8 cellular contexts compared by ENCODE assay signal in the genomic region with DNA sequence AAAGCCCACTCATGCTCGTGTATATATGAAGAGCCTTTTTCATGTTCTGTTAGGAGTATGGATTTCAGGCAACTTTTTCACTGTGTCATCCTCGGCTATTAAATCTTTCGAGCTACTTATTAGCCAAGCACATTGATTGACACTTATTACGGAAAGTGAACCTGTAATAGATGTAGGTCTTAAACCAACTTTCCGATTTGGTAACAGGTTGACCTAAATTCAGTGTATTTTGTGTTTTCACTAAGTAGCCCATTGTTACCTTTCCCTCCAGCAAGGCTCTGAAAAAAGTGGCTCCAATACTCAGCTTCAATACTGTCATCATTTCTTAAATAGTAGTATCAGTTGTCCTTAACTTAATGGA. TPM values are rescaled to one million over a fixed set of nuclear protein-coding genes. Genes with fewer than 3 reads are reported as not detected.
DNase-seq lines count a peak whose midpoint lies in the region; TF ChIP-seq lines count a peak whose summit lies in the region.

No MANE protein-coding gene starts in this region.

- no peaks in the 10 kb centered on the region for H4K20me1 ChIP-seq in DOHH2 (ENCODE audit: control insufficient read depth, insufficient read depth, low read depth, low read length)
- H4K20me1 ChIP-seq in OCI-LY3 (ENCODE audit: insufficient read depth, low read length): peaks cover 51% of the 10 kb centered on the region

- peaks cover 39% of the 10 kb centered on the region for H3K36me3 ChIP-seq in DOHH2 (ENCODE audit: control insufficient read depth, low read length)
- peaks cover 16% of the 10 kb centered on the region for H3K36me3 ChIP-seq in OCI-LY3 (replicated peaks; ENCODE audit: low read depth, low read length)

- H3K27me3 ChIP-seq in DOHH2 (ENCODE audit: control insufficient read depth, low read length) (no peaks in the 10 kb centered on the region), OCI-LY3 (ENCODE audit: low read depth, low read length) (no peaks in the 10 kb centered on the region)

- H3K79me2 ChIP-seq in DOHH2 (ENCODE audit: control insufficient read depth, low read length) (peaks cover 69% of the 10 kb centered on the region), OCI-LY3 (ENCODE audit: low read length) (peaks cover 66% of the 10 kb centered on the region)

- H3K4me1 ChIP-seq in DOHH2 (ENCODE audit: control insufficient read depth, low read length): peaks cover 18% of the 10 kb centered on the region
- peaks cover 15% of the 10 kb centered on the region for H3K4me1 ChIP-seq in OCI-LY3 (ENCODE audit: low read length)

- H3K9me2 ChIP-seq in DOHH2 (replicated peaks; ENCODE audit: control insufficient read depth, low read length): no peaks in the 10 kb centered on the region

- H3K9ac ChIP-seq in OCI-LY3 (ENCODE audit: low read length): peak overlapping the region; percentile 95

- H3K9me3 Mint-ChIP-seq in progenitor cell of endocrine pancreas (ENCODE audit: low read depth): peaks cover 5% of the 10 kb centered on the region

- H3K27ac ChIP-seq in DOHH2 (ENCODE audit: low read depth, low read length): peak overlapping the region; percentile 73
- H3K27ac ChIP-seq in OCI-LY3 (ENCODE audit: low read length): peak overlapping the region; percentile 86

- peak overlapping the region; percentile 94 for H3K4me3 ChIP-seq in DOHH2 (ENCODE audit: low read length)
- H3K4me3 ChIP-seq in OCI-LY3 (ENCODE audit: low read length): peak overlapping the region; percentile 96
- H3K4me3 ChIP-seq in epithelial cell of esophagus (ENCODE audit: low read length): peak overlapping the region; percentile 84

- peaks cover 10% of the 10 kb centered on the region for H3K4me1 Mint-ChIP-seq in progenitor cell of endocrine pancreas (ENCODE audit: low read depth)

- DNase-seq in epithelial cell of esophagus (ENCODE audit: low read depth): no peak
- no peak for DNase-seq in progenitor cell of endocrine pancreas (ENCODE audit: low spot score, unreplicated experiment)
- no peak for DNase-seq in NCI-H526 treated with DMSO at 0.1 percent for 48 hours (lab: John Stamatoyannopoulos, UW)
- DNase-seq in midbrain (lab: John Stamatoyannopoulos, UW): no peak
- DNase-seq in stimulated activated CD4-positive, alpha-beta T cell treated with anti-CD3 and anti-CD28 coated beads, Interleukin-1b, Interleukin-23, amount 100 ng/mL, for 48 hours: no peak
- DNase-seq in anterior cingulate cortex (lab: John Stamatoyannopoulos, UW): no peak

- TF ChIP-seq CTCF in DOHH2 (IDR thresholded peaks at IDR 0.05; ENCODE audit: low read depth, low read length, poor library complexity, severe bottlenecking): no peak
- TF ChIP-seq CTCF in OCI-LY3 (IDR thresholded peaks at IDR 0.05; ENCODE audit: low read depth, low read length): no peak
- TF ChIP-seq CTCF in epithelial cell of esophagus (IDR thresholded peaks at IDR 0.05; ENCODE audit: insufficient read depth, low read depth, low read length, missing control alignments): no peak
- TF ChIP-seq CTCF in progenitor cell of endocrine pancreas (IDR thresholded peaks at IDR 0.05; ENCODE audit: unreplicated experiment): no peak

- H3F3A ChIP-seq in DOHH2 (ENCODE audit: control insufficient read depth, insufficient read depth): peaks cover 2% of the 10 kb centered on the region; the same call in 1 of the 2 replicates

- H3K4me3 Mint-ChIP-seq in progenitor cell of endocrine pancreas (ENCODE audit: low read depth): peak overlapping the region; percentile 97

- peaks cover 12% of the 10 kb centered on the region for H3K36me3 Mint-ChIP-seq in progenitor cell of endocrine pancreas (ENCODE audit: insufficient read depth)

- no peaks in the 10 kb centered on the region for H3K27me3 Mint-ChIP-seq in progenitor cell of endocrine pancreas

- H2AFZ ChIP-seq in OCI-LY3 (ENCODE audit: low read depth, low read length): no peak overlapping the region

- peak overlapping the region; percentile 99 for H3K27ac Mint-ChIP-seq in progenitor cell of endocrine pancreas

- no peaks in the 10 kb centered on the region for H3K9me3 ChIP-seq in DOHH2 (ENCODE audit: control insufficient read depth, insufficient read depth, low read length)
- no peaks in the 10 kb centered on the region for H3K9me3 ChIP-seq in OCI-LY3 (ENCODE audit: insufficient read depth, low read length)

- H3K4me2 ChIP-seq in DOHH2 (ENCODE audit: low read length) (peak overlapping the region; percentile 78), OCI-LY3 (ENCODE audit: low read length) (peak overlapping the region; percentile 87)

RNA-seq across cellular contexts. Expression of a gene that starts 1.7 kb away (rescaled TPM):
- 71.9 and 72.1 TPM in 2 replicates for total RNA-seq in progenitor cell of endocrine pancreas

RNA-seq across cellular contexts. Expression of a gene that starts 29.2 kb away (rescaled TPM):
- 26.1 and 28.3 TPM in 2 replicates for total RNA-seq in progenitor cell of endocrine pancreas

RNA-seq across cellular contexts. Expression of a gene that starts 29.3 kb away (rescaled TPM):
- 2.3 and 2.5 TPM in 2 replicates for total RNA-seq in progenitor cell of endocrine pancreas
